8 cellular contexts compared by ENCODE assay signal in the genomic region with DNA sequence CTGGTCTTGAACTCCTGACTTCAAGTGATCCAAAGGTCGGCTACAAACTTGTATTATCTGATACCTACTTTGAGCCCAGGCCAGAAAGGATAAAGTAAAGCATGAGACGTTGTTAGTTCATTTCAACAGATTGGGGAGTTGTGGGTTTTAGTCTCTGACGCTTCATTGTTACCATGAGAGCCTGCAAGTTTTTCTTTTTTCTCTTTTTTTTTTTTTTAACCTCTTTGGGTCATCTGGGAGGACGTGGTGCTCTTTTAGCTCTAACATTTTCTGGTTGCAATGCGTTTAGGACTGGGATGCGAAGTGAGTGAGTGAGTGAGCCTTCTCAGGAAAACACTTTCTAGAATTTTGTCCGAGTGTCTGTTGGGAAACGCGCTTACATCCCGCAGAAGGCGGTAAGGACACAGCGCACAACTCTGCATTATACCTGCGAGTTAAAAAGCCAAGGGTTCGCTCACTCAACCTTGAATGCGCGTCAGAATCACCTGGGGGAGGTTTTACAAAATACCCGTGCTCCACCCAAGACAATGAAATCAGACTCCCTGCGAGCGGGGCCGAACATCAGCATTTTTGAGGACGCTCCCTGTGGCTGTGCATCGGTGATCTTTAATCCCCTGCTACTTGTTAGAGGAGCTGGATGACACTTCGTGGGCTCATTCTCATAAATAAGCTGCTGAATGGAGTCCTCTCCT. TPM values are rescaled to one million over a fixed set of nuclear protein-coding genes. Genes with fewer than 3 reads are reported as not detected.
DNase-seq lines count a peak whose midpoint lies in the region; ATAC-seq, FAIRE-seq and TF ChIP-seq lines count a peak whose summit lies in the region.

No MANE protein-coding gene starts in this region.

- H3K4me2 ChIP-seq in H1 (ENCODE audit: insufficient read depth in 1 of 2, low read depth in 2 of 2, low read length in 2 of 2) = peak overlapping the region; percentile 89 to 97

- H3K9ac ChIP-seq in H1 (replicated peaks in 1 of 4; ENCODE audit: extremely low read depth in 1 of 4, low read depth in 3 of 4, low read length in 3 of 4) (peak overlapping the region in 3 of 4 experiments; percentile 71 to 79 (median 73); a peak in 6 of 7 replicates), mucosa of stomach (ENCODE audit: low read length) (peak overlapping the region; percentile 86)

- TF ChIP-seq POLR2A in H1 (IDR thresholded peaks at IDR 0.05; ENCODE audit: control extremely low read depth in 1 of 2, low read depth in 2 of 2, low read length in 2 of 2) = no peak

- no peak for FAIRE-seq in H1 (lab: Jason Lieb, UNC)

- DNase-seq in stimulated activated CD4-positive, alpha-beta T cell treated with anti-CD3 and anti-CD28 coated beads, Interleukin-2, amount 100 ng/mL, for 24 hours = peak; percentile 21 to 26
- no peak for DNase-seq in stimulated activated CD4-positive, alpha-beta T cell treated with anti-CD3 and anti-CD28 coated beads, Interleukin-12 subunit alpha, Interleukin-12 subunit beta, amount 100 ng/mL, for 4 hours
- DNase-seq in T-cell = peak in 14 of 34 experiments; percentile 4 to 63 (median 25)
- DNase-seq in H1 (ENCODE audit: low read depth in 1 of 2, low spot score in 2 of 2) = peak in 1 of 2 experiments; percentile 56
- no peak for DNase-seq in NCI-H1092 (lab: John Stamatoyannopoulos, UW)
- no peak for DNase-seq in NCI-H748 (lab: John Stamatoyannopoulos, UW; ENCODE audit: unreplicated experiment)
- no peak for DNase-seq in SHP77 treated with DMSO at 0.1 percent for 48 hours (lab: John Stamatoyannopoulos, UW)

- peaks cover 0 to 3% (median 0%) of the 10 kb centered on the region in 3 donors for H3K9me3 Mint-ChIP-seq in T-cell

- TF ChIP-seq EP300 in H1 (IDR thresholded peaks at IDR 0.05; ENCODE audit: borderline replicate concordance in 1 of 2, low read depth in 2 of 2, low read length in 2 of 2) = no peak

- no peak overlapping the region for H2BK15ac ChIP-seq in H1 (ENCODE audit: low read length)

- ATAC-seq in T-cell (replicated peaks in 1 of 4) = peak in 2 of 4 experiments; percentile 28 to 51

- H3K14ac ChIP-seq in H1 (ENCODE audit: insufficient read length) = no peak overlapping the region

- H2AK5ac ChIP-seq in H1 (ENCODE audit: low read depth, low read length) = no peak overlapping the region

- no peaks in the 10 kb centered on the region for H3K79me1 ChIP-seq in H1 (ENCODE audit: low read depth, low read length)

- H2BK12ac ChIP-seq in H1 (ENCODE audit: low read depth, low read length) = no peak overlapping the region; the same call in 1 of the 2 replicates

- 11% methylated on average over 23 of the region's 23 CpGs; no CpG with 5 or more reads in 1 of the 2 experiments for WGBS in H1 (ENCODE audit: extremely low coverage in 1 of 2, insufficient coverage in 1 of 2, insufficient read length in 1 of 2, insufficient replicate concordance in 2 of 2, low coverage in 1 of 2, low lambda C conversion rate in 2 of 2, missing lambda C conversion rate in 1 of 2), 2 experiments

- H3K4me3 Mint-ChIP-seq in T-cell = peak overlapping the region; percentile 90 to 97 (median 94)

- H4K91ac ChIP-seq in H1 (replicated peaks; ENCODE audit: insufficient read length, low read length) = no peak overlapping the region

- peak overlapping the region; percentile 45 for H2AFZ ChIP-seq in H1 (ENCODE audit: low read length)

- H3K23me2 ChIP-seq in H1 (ENCODE audit: low read depth, low read length) = peaks cover 6% of the 10 kb centered on the region; the same call in 1 of the 2 replicates

- no peak overlapping the region for H2BK20ac ChIP-seq in H1 (ENCODE audit: low read length)

- H3K27ac ChIP-seq in H1 (ENCODE audit: low read depth, low read length) = peak overlapping the region; percentile 80

- H3K27ac Mint-ChIP-seq in T-cell = peak overlapping the region; percentile 86 to 88

- peaks cover 0 to 3% of the 10 kb centered on the region in 2 donors for H3K27me3 Mint-ChIP-seq in T-cell

- CTCF ChIA-PET in T-cell (lab: Charles Lee) (interaction anchor here in 1 of 2 donors (0.6 kb wide), 1 partner anchor 153 kb away, joined by 3 read pairs; no protein-coding TSS in a partner anchor), H1 (lab: Charles Lee; ENCODE audit: partially characterized antibody) (interaction anchor here (0.9 to 1.6 kb wide), 3 partner anchors 19 to 246 kb away, joined by 3 to 4 read pairs (median 3); no protein-coding TSS in a partner anchor)

- no peak overlapping the region; the same call in 1 of the 2 replicates for H2BK5ac ChIP-seq in H1 (ENCODE audit: low read depth, low read length)

- H2BK120ac ChIP-seq in H1 (replicated peaks; ENCODE audit: low read depth, low read length) = no peak overlapping the region

- no peaks in the 10 kb centered on the region for H3K79me2 ChIP-seq in H1 (ENCODE audit: control insufficient read depth in 1 of 2, insufficient read depth in 2 of 2, low read length in 2 of 2)

- no peak overlapping the region for H3K4ac ChIP-seq in H1 (replicated peaks; ENCODE audit: insufficient read length, low read depth, low read length)

- no peak for TF ChIP-seq RAD21 in H1 (IDR thresholded peaks at IDR 0.05 in 1 of 2, conservative IDR thresholded peaks at IDR 0.05 in 1 of 2; ENCODE audit: low read depth in 2 of 2, low read length in 2 of 2)

- peaks cover 24 to 34% (median 27%) of the 10 kb centered on the region in 3 donors for H3K4me1 Mint-ChIP-seq in T-cell

- H3K9me3 ChIP-seq in H1 (ENCODE audit: insufficient read depth in 2 of 2, low read depth in 1 of 2, low read length in 1 of 2) = no peaks in the 10 kb centered on the region; a peak in 1 of 4 replicates
- no peaks in the 10 kb centered on the region for H3K9me3 ChIP-seq in mucosa of stomach (ENCODE audit: control insufficient read depth, low read length)

- H4K5ac ChIP-seq in H1 (ENCODE audit: insufficient read length, low read depth, low read length) = peak overlapping the region; percentile 73

- H3K4me3 ChIP-seq in H1 (ENCODE audit: extremely low read depth in 1 of 4, insufficient read depth in 2 of 4, low read depth in 3 of 4, low read length in 4 of 4) (peak overlapping the region; percentile 65 to 75 (median 71)), mucosa of stomach (ENCODE audit: low read length) (peak overlapping the region; percentile 87)

- H3K36me3 Mint-ChIP-seq in T-cell = peaks cover under 1% of the 10 kb centered on the region

- H3K18ac ChIP-seq in H1 (ENCODE audit: extremely low read depth, low read length) = peak overlapping the region; percentile 36; the same call in 1 of the 2 replicates

- H3K36me3 ChIP-seq in H1 (ENCODE audit: control insufficient read depth in 2 of 4, insufficient read depth in 4 of 4, low read length in 3 of 4) = no peaks in the 10 kb centered on the region
- no peaks in the 10 kb centered on the region for H3K36me3 ChIP-seq in mucosa of stomach (ENCODE audit: control insufficient read depth, insufficient read depth, low read length)

- no peak overlapping the region for H4K8ac ChIP-seq in H1 (ENCODE audit: extremely low read depth, insufficient read depth, low read length)

- no peak for TF ChIP-seq CTCF in H1 (IDR thresholded peaks at IDR 0.05; ENCODE audit: control extremely low read depth in 1 of 3, insufficient read depth in 1 of 3, low read depth in 1 of 3, low read length in 3 of 3)

- no peaks in the 10 kb centered on the region; a peak in 1 of 7 replicates for H3K27me3 ChIP-seq in H1 (replicated peaks in 1 of 4; ENCODE audit: control insufficient read depth in 3 of 4, extremely low read depth in 1 of 4, insufficient read depth in 3 of 4, low read length in 3 of 4)
- H3K27me3 ChIP-seq in mucosa of stomach (ENCODE audit: control insufficient read depth, insufficient read depth, low read length) = no peaks in the 10 kb centered on the region

- H3K4me1 ChIP-seq in H1 (replicated peaks in 1 of 4; ENCODE audit: control insufficient read depth in 3 of 4, insufficient read depth in 4 of 4, low read length in 3 of 4) = no peaks in the 10 kb centered on the region
- peaks cover 15% of the 10 kb centered on the region for H3K4me1 ChIP-seq in mucosa of stomach (ENCODE audit: control insufficient read depth, insufficient read depth, low read length)

- no peak overlapping the region for H3K23ac ChIP-seq in H1 (ENCODE audit: insufficient read length)

- peak overlapping the region; percentile 47 for H3K56ac ChIP-seq in H1 (replicated peaks; ENCODE audit: insufficient read length, low read depth, low read length)

- POLR2A ChIA-PET in T-cell (lab: Charles Lee) = interaction anchor here in 1 of 2 donors (0.6 kb wide), 1 partner anchor 122 kb away, joined by 3 read pairs; no protein-coding TSS in a partner anchor
- POLR2A ChIA-PET in H1 (lab: Charles Lee; ENCODE audit: partially characterized antibody) = interaction anchor here (0.5 to 3.0 kb wide), 9 partner anchors 13 to 408 kb away, joined by 3 to 16 read pairs (median 3); a partner anchor contains a TSS

- no peaks in the 10 kb centered on the region for H4K20me1 ChIP-seq in H1 (replicated peaks in 1 of 2; ENCODE audit: control insufficient read depth in 1 of 2, insufficient read depth in 2 of 2, low read length in 2 of 2)

TF ChIP-seq in H1, 55 proteins besides CTCF, POLR2A, EP300 and RAD21 (continues in another document):
- no peak; the same call in 1 of the 2 replicates for TF ChIP-seq SUZ12 (IDR thresholded peaks at IDR 0.05; ENCODE audit: low read length)
- TF ChIP-seq NRF1 (IDR thresholded peaks at IDR 0.05; ENCODE audit: low read depth, low read length) = no peak

RNA-seq across cellular contexts. Expression of a gene that starts 0.7 kb away (rescaled TPM):
- total RNA-seq in T-cell = 1 to 10 TPM; 2.1 to 7.8 (median 6.4) TPM
- 9.0 and 10.3 TPM in 2 replicates for total RNA-seq in H1 (2021; fragmentation: NEBNext Ultra II Directional; extraction: Animal tissue kit (Norgen Biotek cat#: 25700))
- 7.7 and 8.8 TPM in 2 replicates for polyA plus RNA-seq in H1 (2011; rRNA removed)
- polyA plus RNA-seq in H1 (2011; cell fraction: cytosol; rRNA removed) = 9.6 TPM
- polyA plus RNA-seq in H1 (2011; cell fraction: nucleus; rRNA removed) = 5.4 TPM
- polyA plus RNA-seq in H1 (2012, experiment 1 of 2) = 7.8 to 9.9 TPM (median 8.5 TPM) in 4 replicates
- 8.8 TPM for polyA plus RNA-seq in H1 (2012, experiment 2 of 2)
- polyA plus RNA-seq in H1 (2013, experiment 1 of 2) = 4.0 TPM
- 3.9 TPM for polyA plus RNA-seq in H1 (2013, experiment 2 of 2)
- polyA minus RNA-seq in H1 (2011; rRNA and poly(A)+ RNA removed) = 4.7 and 5.7 TPM in 2 replicates
- 17.0 TPM for polyA minus RNA-seq in H1 (2011; cell fraction: cytosol; rRNA and poly(A)+ RNA removed)
- polyA minus RNA-seq in H1 (2011; cell fraction: nucleus; rRNA and poly(A)+ RNA removed) = 3.7 TPM

RNA-seq across cellular contexts. Expression of a gene that starts 48.4 kb away (rescaled TPM):
- 1 to 10 TPM; 1.7 to 4.9 (median 2.1) TPM for total RNA-seq in T-cell
- total RNA-seq in H1 (2021; fragmentation: NEBNext Ultra II Directional; extraction: Animal tissue kit (Norgen Biotek cat#: 25700)) = 0.76 and 1.1 TPM in 2 replicates
- polyA plus RNA-seq in H1 (2011; rRNA removed) = 0.71 and 1.1 TPM in 2 replicates
- 0.52 TPM for polyA plus RNA-seq in H1 (2011; cell fraction: cytosol; rRNA removed)
- polyA plus RNA-seq in H1 (2011; cell fraction: nucleus; rRNA removed) = 0.30 TPM
- 0.45 to 1.2 TPM (median 0.77 TPM) in 4 replicates for polyA plus RNA-seq in H1 (2012, experiment 1 of 2)
- polyA plus RNA-seq in H1 (2012, experiment 2 of 2) = 0.59 TPM
- polyA plus RNA-seq in H1 (2013, experiment 1 of 2) = 0.87 TPM
- 0.79 TPM for polyA plus RNA-seq in H1 (2013, experiment 2 of 2)
- polyA minus RNA-seq in H1 (2011; rRNA and poly(A)+ RNA removed) = 0.54 and 0.95 TPM in 2 replicates
- polyA minus RNA-seq in H1 (2011; cell fraction: cytosol; rRNA and poly(A)+ RNA removed) = 1.5 TPM
- not detected for polyA minus RNA-seq in H1 (2011; cell fraction: nucleus; rRNA and poly(A)+ RNA removed)

Comparison
In these comparisons a context has a peak if more than half of its experiments do, and no peak if none do; other contexts are left out.
1. DNase-seq: peak in stimulated activated CD4-positive, alpha-beta T cell treated with anti-CD3 and anti-CD28 coated beads, Interleukin-2, amount 100 ng/mL, for 24 hours (2 of 2); none in stimulated activated CD4-positive, alpha-beta T cell treated with anti-CD3 and anti-CD28 coated beads, Interleukin-12 subunit alpha, Interleukin-12 subunit beta, amount 100 ng/mL, for 4 hours (single experiment), NCI-H1092 (single experiment), NCI-H748 (single experiment) and SHP77 treated with DMSO at 0.1 percent for 48 hours (single experiment).